8 cellular contexts compared by ENCODE assay signal in the genomic region with DNA sequence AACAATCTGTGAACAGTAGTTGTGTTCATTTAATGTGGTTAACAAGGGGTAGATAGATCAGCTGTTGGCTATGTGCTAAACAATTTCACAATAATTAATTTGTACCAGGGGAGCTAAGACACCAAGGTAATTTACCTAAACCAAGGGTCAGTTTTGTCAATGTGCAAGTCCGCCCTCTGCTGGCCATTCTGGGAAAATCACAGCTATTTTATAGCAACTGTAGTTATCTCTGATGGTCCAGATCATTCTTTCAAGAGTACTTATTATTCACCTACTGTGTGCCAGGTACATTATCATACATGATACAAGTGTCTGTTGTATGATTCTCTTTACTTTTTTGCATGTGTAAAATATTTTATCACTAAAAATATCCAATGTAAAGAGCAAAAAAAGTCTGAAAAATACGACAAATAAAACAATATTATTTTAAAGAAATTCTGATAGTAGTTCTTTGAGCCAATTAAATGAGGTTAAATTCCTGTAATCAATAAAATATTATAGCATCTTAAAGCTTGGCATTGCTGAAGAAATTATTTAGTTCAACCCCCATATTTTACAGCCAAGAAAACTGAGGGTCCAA.
DNase-seq lines count a peak whose midpoint lies in the region; ATAC-seq and TF ChIP-seq lines count a peak whose summit lies in the region.

No MANE protein-coding gene starts in this region.

- DNase-seq in DMS53 treated with DMSO at 0.1 percent for 48 hours (lab: John Stamatoyannopoulos, UW; ENCODE audit: unreplicated experiment): peak; percentile 14
- DNase-seq in NCI-H1105 (lab: John Stamatoyannopoulos, UW): peak; percentile 10
- peak; percentile 21 to 48 for DNase-seq in dermis microvascular lymphatic vessel endothelial cell (ENCODE audit: low read depth in 2 of 2)
- peak in 1 of 2 experiments; percentile 64 for DNase-seq in mesothelial cell of epicardium (ENCODE audit: low spot score in 2 of 2, unreplicated experiment in 2 of 2)
- DNase-seq in stimulated activated naive CD4-positive, alpha-beta T cell (lab: John Stamatoyannopoulos, UW): peak in 5 of 6 experiments; percentile 3 to 36 (median 9)

- no peaks in the 10 kb centered on the region for H3K36me3 Mint-ChIP-seq in mesothelial cell of epicardium

- H3K27me3 Mint-ChIP-seq in mesothelial cell of epicardium (ENCODE audit: low read depth): peaks cover 35% of the 10 kb centered on the region

- H3K4me1 Mint-ChIP-seq in mesothelial cell of epicardium: no peaks in the 10 kb centered on the region

- no peaks in the 10 kb centered on the region for H3K9me3 Mint-ChIP-seq in mesothelial cell of epicardium

- TF ChIP-seq CTCF in WI38 (IDR thresholded peaks at IDR 0.05; ENCODE audit: low read depth, low read length) (peak; percentile 62; the same call in 1 of the 2 replicates), mesothelial cell of epicardium (IDR thresholded peaks at IDR 0.05; ENCODE audit: unreplicated experiment) (peak; percentile 95)

- no peak overlapping the region for H3K4me3 Mint-ChIP-seq in mesothelial cell of epicardium

- H3K27ac Mint-ChIP-seq in mesothelial cell of epicardium: no peak overlapping the region

- ATAC-seq in GM21529 (IDR thresholded peaks at IDR 0.05; ENCODE audit: unreplicated experiment) (peak; percentile 85), HG02870 (IDR thresholded peaks at IDR 0.05; ENCODE audit: unreplicated experiment) (no peak)

- no peak overlapping the region for H3K4me3 ChIP-seq in WI38 (ENCODE audit: low read depth, low read length)
